In genomic region chr6:6332240-6332639, GRCh38 we compare ENCODE assay signal across 10 cellular contexts. TPM values are rescaled to one million over a fixed set of nuclear protein-coding genes. Genes with fewer than 3 reads are reported as not detected.
DNase-seq lines count a peak whose midpoint lies in the region; ATAC-seq, FAIRE-seq and TF ChIP-seq lines count a peak whose summit lies in the region.
"Had no signal": no experiment of that assay in that cellular context is flagged by ENCODE, and none has a peak within 500 bp of the region (broad histone marks: within the 10 kb centered on the region; RNA-seq: fewer than 3 reads in every experiment).

No MANE protein-coding gene starts in this region.

- H2BK120ac ChIP-seq in mesenchymal stem cell (ENCODE audit: low read depth, low read length), result no peak overlapping the region

- peaks cover 28% of the 10 kb centered on the region for H3F3A ChIP-seq in MM.1S (ENCODE audit: insufficient read depth, low read length)

- H3K9ac ChIP-seq in MM.1S (ENCODE audit: low read length) (peak overlapping the region; percentile 32; the same call in 1 of the 2 replicates), mesenchymal stem cell (ENCODE audit: low read length) (peak overlapping the region; percentile 44), kidney (ENCODE audit: low read length in 2 of 2) (no peak overlapping the region)

- no peak for TF ChIP-seq CTCF in MM.1S (IDR thresholded peaks at IDR 0.05; ENCODE audit: low read length)
- no peak for TF ChIP-seq CTCF in kidney (IDR thresholded peaks at IDR 0.05; ENCODE audit: borderline replicate concordance, extremely low read depth, insufficient read depth)

- no peak overlapping the region for H4K91ac ChIP-seq in mesenchymal stem cell (ENCODE audit: low read length)

- H3K27me3 ChIP-seq in MM.1S (replicated peaks; ENCODE audit: insufficient read depth, low read length) (no peaks in the 10 kb centered on the region), mesenchymal stem cell (ENCODE audit: control insufficient read depth in 1 of 2, insufficient read depth in 1 of 2, low read length in 2 of 2) (no peaks in the 10 kb centered on the region), HAP-1 (ENCODE audit: low read depth) (no peaks in the 10 kb centered on the region)

- H2AFZ ChIP-seq in MM.1S (ENCODE audit: low read length), result peak overlapping the region; percentile 29
- no peak overlapping the region for H2AFZ ChIP-seq in mesenchymal stem cell (ENCODE audit: low read depth, low read length)

- intact Hi-C loops in kidney (cut with DNase I), result no loop called here

- no peaks in the 10 kb centered on the region for H4K20me1 ChIP-seq in MM.1S (ENCODE audit: insufficient read depth, low read length)

- no peaks in the 10 kb centered on the region for H3K79me1 ChIP-seq in mesenchymal stem cell (replicated peaks; ENCODE audit: low read length, poor library complexity, severe bottlenecking)

- H3K36me3 ChIP-seq in MM.1S (replicated peaks; ENCODE audit: insufficient read depth, low read length), result no peaks in the 10 kb centered on the region
- H3K36me3 ChIP-seq in mesenchymal stem cell (ENCODE audit: control insufficient read depth in 1 of 2, insufficient read depth in 2 of 2, low read depth in 1 of 2, low read length in 2 of 2), result no peaks in the 10 kb centered on the region
- H3K36me3 ChIP-seq in kidney (ENCODE audit: control insufficient read depth in 1 of 2, insufficient read depth in 2 of 2, low read length in 2 of 2), result no peaks in the 10 kb centered on the region
- no peaks in the 10 kb centered on the region for H3K36me3 ChIP-seq in HAP-1 (replicated peaks)

- no peak overlapping the region for H2BK12ac ChIP-seq in mesenchymal stem cell (ENCODE audit: low read length in 2 of 2)

- 68% methylated on average over 6 of the region's 6 CpGs for WGBS in mesenchymal stem cell

- H3K4me1 ChIP-seq in MM.1S (ENCODE audit: low read length) (peaks cover 42% of the 10 kb centered on the region), mesenchymal stem cell (ENCODE audit: control insufficient read depth, insufficient read depth, low read depth, low read length) (no peaks in the 10 kb centered on the region), kidney (ENCODE audit: control insufficient read depth in 1 of 2, insufficient read depth in 1 of 2, low read depth in 1 of 2, low read length in 2 of 2) (peaks cover 0 to 2% of the 10 kb centered on the region in 2 donors), HAP-1 (no peaks in the 10 kb centered on the region)

- no peaks in the 10 kb centered on the region for H3K9me2 ChIP-seq in MM.1S (replicated peaks; ENCODE audit: insufficient read depth, low read length)

- no peak overlapping the region for H3K4ac ChIP-seq in mesenchymal stem cell (ENCODE audit: low read depth in 1 of 2, low read length in 2 of 2)

- no peak for TF ChIP-seq POLR2A in erythroblast (IDR thresholded peaks at IDR 0.05; ENCODE audit: low read length)

- H3K14ac ChIP-seq in mesenchymal stem cell (ENCODE audit: low read length in 2 of 2), result no peak overlapping the region

- H3K4me2 ChIP-seq in MM.1S (ENCODE audit: low read depth, low read length) (peak overlapping the region; percentile 64), mesenchymal stem cell (ENCODE audit: low read length, poor library complexity, severe bottlenecking) (no peak overlapping the region)

- H4K8ac ChIP-seq in mesenchymal stem cell (ENCODE audit: low read length), result no peak overlapping the region

- ATAC-seq in GM18870 (IDR thresholded peaks at IDR 0.05; ENCODE audit: unreplicated experiment), result peak; percentile 58
- ATAC-seq in HG02763 (IDR thresholded peaks at IDR 0.05; ENCODE audit: unreplicated experiment), result peak; percentile 81

- H3K4me3 ChIP-seq in MM.1S (ENCODE audit: low read length) (peak overlapping the region; percentile 32; the same call in 1 of the 2 replicates), mesenchymal stem cell (ENCODE audit: insufficient read depth in 1 of 2, low read depth in 1 of 2, low read length in 2 of 2) (no peak overlapping the region), kidney (ENCODE audit: low read length in 2 of 2) (no peak overlapping the region), HAP-1 (no peak overlapping the region)

- no peak overlapping the region for H3K18ac ChIP-seq in mesenchymal stem cell (ENCODE audit: low read depth in 1 of 2, low read length in 2 of 2)

- H3K79me2 ChIP-seq in MM.1S (ENCODE audit: low read length), result no peaks in the 10 kb centered on the region

- in situ Hi-C loops in HAP-1 (cut with MboI; ENCODE audit: low sequenced_read_pairs), result no loop called here

- no peak overlapping the region for H2BK15ac ChIP-seq in mesenchymal stem cell (ENCODE audit: low read depth, poor library complexity, severe bottlenecking)

- H3K27ac ChIP-seq in MM.1S (ENCODE audit: low read length) (peak overlapping the region; percentile 74), mesenchymal stem cell (ENCODE audit: low read length, poor library complexity, severe bottlenecking) (no peak overlapping the region), kidney (ENCODE audit: low read depth in 2 of 2, low read length in 2 of 2) (no peak overlapping the region)

- H2BK5ac ChIP-seq in mesenchymal stem cell (ENCODE audit: low read depth, low read length, poor library complexity, severe bottlenecking), result no peak overlapping the region

- DNase-seq in MM.1S (peak; percentile 54), mesenchymal stem cell (no peak), kidney (no peak), erythroblast (lab: John Stamatoyannopoulos, UW) (no peak), HUDEP-2 (lab: John Stamatoyannopoulos, UW; ENCODE audit: unreplicated experiment in 76 of 76) (no peak), HAP-1 (ENCODE audit: low spot score in 2 of 2) (no peak)
- DNase-seq: activated T-cell treated with anti-CD3 and anti-CD28 coated beads, Interleukin-2, amount 50 U/mL, for 24 hours; NCI-H2227 treated with DMSO at 0.1 percent for 48 hours had no signal

- no peaks in the 10 kb centered on the region for H3K9me3 ChIP-seq in MM.1S (replicated peaks; ENCODE audit: insufficient read depth, low read length)
- H3K9me3 ChIP-seq in mesenchymal stem cell (ENCODE audit: control insufficient read depth, low read length), result no peaks in the 10 kb centered on the region
- H3K9me3 ChIP-seq in kidney (ENCODE audit: control insufficient read depth in 1 of 2, low read length in 2 of 2), result no peaks in the 10 kb centered on the region
- H3K9me3 ChIP-seq in HAP-1, result no peaks in the 10 kb centered on the region

- H3K23ac ChIP-seq in mesenchymal stem cell (ENCODE audit: low read length in 2 of 2), result no peak overlapping the region

- H2AK5ac ChIP-seq in mesenchymal stem cell (ENCODE audit: low read length, severe bottlenecking), result no peak overlapping the region

- FAIRE-seq in kidney (lab: Jason Lieb, UNC), result no peak

RNA-seq across cellular contexts. Expression of gene F13A1, which starts 11.8 kb away (rescaled TPM):
- 0.08 TPM for polyA plus RNA-seq in mesenchymal stem cell (2013, experiment 1 of 2)
- polyA plus RNA-seq in mesenchymal stem cell (2013, experiment 2 of 2), result 0.08 TPM
- total RNA-seq in kidney, result 275 TPM
- 28.9 TPM for polyA plus RNA-seq in kidney (ENCODE audit: insufficient read depth, low read depth, low replicate concordance)

Comparison
In these comparisons a context has a peak if more than half of its experiments do, and no peak if none do; other contexts are left out.
1. H3K9ac ChIP-seq: peak in MM.1S (single experiment) and mesenchymal stem cell (single experiment); none in kidney (0 of 2).